In genomic region chr13:95604534-95604915, GRCh38 we compare ENCODE assay signal across 25 cellular contexts. TPM values are rescaled to one million over a fixed set of nuclear protein-coding genes. Genes with fewer than 3 reads are reported as not detected.
DNase-seq lines count a peak whose midpoint lies in the region; ATAC-seq, FAIRE-seq and TF ChIP-seq lines count a peak whose summit lies in the region.
"Had no signal": no experiment of that assay in that cellular context is flagged by ENCODE, and none has a peak within 500 bp of the region (broad histone marks: within the 10 kb centered on the region; RNA-seq: fewer than 3 reads in every experiment).

No MANE protein-coding gene starts in this region.

- CTCF ChIA-PET in Calu3 (lab: Charles Lee), result interaction anchor here (1.3 kb wide), 1 partner anchor 10 kb away, joined by 4 read pairs; no protein-coding TSS in a partner anchor
- CTCF ChIA-PET in endothelial cell of umbilical vein (lab: Charles Lee), result interaction anchor here (0.8 to 2.0 kb wide), 4 partner anchors 19 to 229 kb away, joined by 3 to 13 read pairs (median 9); no protein-coding TSS in a partner anchor

- TF ChIP-seq POLR2A in endothelial cell of umbilical vein (IDR thresholded peaks at IDR 0.05; ENCODE audit: low read depth, low read length), result no peak

- dilution Hi-C loops in endothelial cell of umbilical vein (cut with MboI; ENCODE audit: extremely low pct_ligation_motif_present, low sequenced_read_pairs), result no loop called here

- no peak overlapping the region for H3K4me3 Mint-ChIP-seq in Calu3 (ENCODE audit: low read depth, unreplicated experiment)
- H3K4me3 Mint-ChIP-seq: activated CD8-positive, alpha-beta T cell treated with anti-CD3 and anti-CD28 coated beads, Interleukin-2, amount 10 ng/mL, durations not matched to agents 7 days and 5 days; HFFc6; mesothelial cell of epicardium; naive thymus-derived CD8-positive, alpha-beta T cell; T-helper 17 cell had no signal

- no peaks in the 10 kb centered on the region for H3K79me2 ChIP-seq in endothelial cell of umbilical vein (ENCODE audit: control insufficient read depth, insufficient read depth, low read length)

- H3K9me3 ChIP-seq in RWPE2 (ENCODE audit: severe bottlenecking), result no peaks in the 10 kb centered on the region
- no peaks in the 10 kb centered on the region for H3K9me3 ChIP-seq in endothelial cell of umbilical vein (replicated peaks; ENCODE audit: control insufficient read depth, insufficient read depth, low read length)
- H3K9me3 ChIP-seq in aorta (ENCODE audit: control insufficient read depth, low read length), result no peaks in the 10 kb centered on the region
- H3K9me3 ChIP-seq: BLaER1 treated with 17β-estradiol and CSF1 and Interleukin-3, amounts not matched to agents 10 nM and 100 nM; heart left ventricle; right atrium auricular region; SK-N-SH; thyroid gland had no signal

- no peak overlapping the region for H3K4me2 ChIP-seq in endothelial cell of umbilical vein (ENCODE audit: insufficient read depth, low read length)
- H3K4me2 ChIP-seq: BLaER1 treated with 17β-estradiol and CSF1 and Interleukin-3, amounts not matched to agents 10 nM and 100 nM; SK-N-SH had no signal

- POLR2A ChIA-PET in endothelial cell of umbilical vein (lab: Charles Lee), result no interaction called here

- H3K4me1 ChIP-seq in RWPE2 (ENCODE audit: insufficient read depth, poor library complexity, severe bottlenecking) (peaks cover 18% of the 10 kb centered on the region), endothelial cell of umbilical vein (ENCODE audit: control insufficient read depth, extremely low read depth, insufficient read depth, low read length) (peaks cover 26% of the 10 kb centered on the region), aorta (ENCODE audit: control insufficient read depth in 1 of 2, insufficient read depth in 2 of 2, low read length in 2 of 2) (peaks cover 0 to 6% of the 10 kb centered on the region in 2 donors)
- H3K4me1 ChIP-seq: BLaER1 treated with 17β-estradiol and CSF1 and Interleukin-3, amounts not matched to agents 10 nM and 100 nM; right atrium auricular region had no signal

- TF ChIP-seq CTCF in Calu3 (IDR thresholded peaks at IDR 0.05; ENCODE audit: unreplicated experiment) (no peak), RWPE2 (IDR thresholded peaks at IDR 0.05; ENCODE audit: poor library complexity, severe bottlenecking) (no peak), endothelial cell of umbilical vein (IDR thresholded peaks at IDR 0.05; ENCODE audit: extremely low read depth in 1 of 2, insufficient read depth in 1 of 2, low read depth in 1 of 2, low read length in 2 of 2) (no peak), GM13977 (IDR thresholded peaks at IDR 0.05; ENCODE audit: extremely low read depth, insufficient read depth, missing control alignments) (no peak)

- FAIRE-seq in endothelial cell of umbilical vein (lab: Jason Lieb, UNC), result no peak
- FAIRE-seq: endometrium, GM19239 had no signal

- H3K4me3 ChIP-seq in RWPE2 (ENCODE audit: severe bottlenecking), result no peak overlapping the region
- no peak overlapping the region for H3K4me3 ChIP-seq in endothelial cell of umbilical vein (replicated peaks in 1 of 3; ENCODE audit: insufficient read depth in 1 of 3, low read depth in 1 of 3, low read length in 3 of 3)
- H3K4me3 ChIP-seq in aorta (ENCODE audit: low read length in 2 of 2), result no peak overlapping the region
- H3K4me3 ChIP-seq: BLaER1 treated with 17β-estradiol and CSF1 and Interleukin-3, amounts not matched to agents 10 nM and 100 nM; heart left ventricle; right atrium auricular region; thyroid gland had no signal

- H2AFZ ChIP-seq in endothelial cell of umbilical vein (ENCODE audit: low read depth, low read length), result peak overlapping the region; percentile 2

- H3K9ac ChIP-seq in endothelial cell of umbilical vein (replicated peaks; ENCODE audit: extremely low read depth, insufficient read depth, low read length), result peak overlapping the region; percentile 17
- H3K9ac ChIP-seq: BLaER1 treated with 17β-estradiol and CSF1 and Interleukin-3, amounts not matched to agents 10 nM and 100 nM; SK-N-SH had no signal

- in situ Hi-C loops in GM13977 (cut with MboI; ENCODE audit: low pct_unique_long_range_greater_than_20kb, low sequenced_read_pairs, unreplicated experiment), result loop anchor here (25.0 kb wide), 1 partner anchor 233 kb away; no protein-coding TSS in a partner anchor

- H4K20me1 ChIP-seq in endothelial cell of umbilical vein (replicated peaks; ENCODE audit: control insufficient read depth, extremely low read depth, insufficient read depth, low read length), result no peaks in the 10 kb centered on the region
- H4K20me1 ChIP-seq: BLaER1 treated with 17β-estradiol and CSF1 and Interleukin-3, amounts not matched to agents 10 nM and 100 nM had no signal

- H3K9me1 ChIP-seq in endothelial cell of umbilical vein (replicated peaks; ENCODE audit: control insufficient read depth, extremely low read depth, insufficient read depth, low read length), result no peaks in the 10 kb centered on the region

- H3K4me1 Mint-ChIP-seq in Calu3 (ENCODE audit: low read depth, unreplicated experiment), result peaks cover 33% of the 10 kb centered on the region
- H3K4me1 Mint-ChIP-seq: mesothelial cell of epicardium had no signal

- WGBS in aorta, 2 donors, result 70 to 73% methylated on average over 3 of the region's 3 CpGs

- H3K36me3 ChIP-seq in RWPE2 (ENCODE audit: low read depth), result peaks cover 46% of the 10 kb centered on the region
- peaks cover 8 to 9% of the 10 kb centered on the region in 2 experiments for H3K36me3 ChIP-seq in endothelial cell of umbilical vein (ENCODE audit: control insufficient read depth in 2 of 2, extremely low read depth in 1 of 2, insufficient read depth in 2 of 2, low read length in 2 of 2)
- H3K36me3 ChIP-seq in aorta (ENCODE audit: control insufficient read depth in 1 of 2, insufficient read depth in 2 of 2, low read length in 1 of 2), result peaks cover 0 to 4% of the 10 kb centered on the region in 2 donors
- H3K36me3 ChIP-seq: BLaER1 treated with 17β-estradiol and CSF1 and Interleukin-3, amounts not matched to agents 10 nM and 100 nM; right atrium auricular region; thyroid gland had no signal

- peak overlapping the region; percentile 47 for H3K27ac Mint-ChIP-seq in Calu3 (ENCODE audit: unreplicated experiment)
- H3K27ac Mint-ChIP-seq: activated CD8-positive, alpha-beta T cell treated with anti-CD3 and anti-CD28 coated beads, Interleukin-2, amount 10 ng/mL, durations not matched to agents 7 days and 5 days; HFFc6; mesothelial cell of epicardium; naive thymus-derived CD8-positive, alpha-beta T cell; T-helper 17 cell had no signal

- no TSS peak for BruUV-seq in Calu3 (replicated peaks; lab: Mats Ljungman, UMichigan)
- no TSS peak for BruUV-seq in endothelial cell of umbilical vein (replicated peaks; lab: Mats Ljungman, UMichigan)

- H3K27me3 ChIP-seq in RWPE2 (ENCODE audit: insufficient read depth, poor library complexity, severe bottlenecking), result no peaks in the 10 kb centered on the region
- H3K27me3 ChIP-seq in endothelial cell of umbilical vein (ENCODE audit: control insufficient read depth in 2 of 2, insufficient read depth in 2 of 2, low read length in 2 of 2), result no peaks in the 10 kb centered on the region
- H3K27me3 ChIP-seq in aorta (ENCODE audit: control insufficient read depth in 1 of 2, insufficient read depth in 2 of 2, low read length in 1 of 2), result no peaks in the 10 kb centered on the region
- H3K27me3 ChIP-seq: BLaER1 treated with 17β-estradiol and CSF1 and Interleukin-3, amounts not matched to agents 10 nM and 100 nM; heart left ventricle; right atrium auricular region; thyroid gland had no signal

- intact Hi-C loops in Calu3 (cut with micrococcal nuclease; ENCODE audit: unreplicated experiment), result no loop called here
- intact Hi-C loops in endothelial cell of umbilical vein (cut with micrococcal nuclease), result loop anchor here (5.0 kb wide), 1 partner anchor 67 kb away; no protein-coding TSS in a partner anchor
- intact Hi-C loops in aorta (cut with DNase I), result no loop called here

- DNase-seq in Calu3 (no peak), RWPE2 (ENCODE audit: low spot score) (no peak), endothelial cell of umbilical vein (ENCODE audit: low read depth, low spot score) (no peak), lung microvascular endothelial cell (ENCODE audit: low read depth in 2 of 2) (peak; percentile 27 to 41), NCI-H1930 (lab: John Stamatoyannopoulos, UW) (no peak), GM13977 (ENCODE audit: low spot score) (no peak), aorta (no peak)
- DNase-seq: activated CD8-positive, alpha-beta T cell treated with anti-CD3 and anti-CD28 coated beads, Interleukin-2, amount 10 ng/mL, durations not matched to agents 7 days and 5 days; activated effector memory CD4-positive, alpha-beta T cell treated with anti-CD3 and anti-CD28 coated beads, Interleukin-2, amount 50 U/mL, for 16 hours; heart left ventricle; HFFc6; naive thymus-derived CD8-positive, alpha-beta T cell; NCI-H1436 treated with DMSO at 0.1 percent for 48 hours; NCI-H526; SK-N-SH; stimulated activated naive CD8-positive, alpha-beta T cell treated with anti-CD3 and anti-CD28 coated beads, Interleukin-15, Interleukin-2, amounts not matched to agents 100 U/mL and 50 U/mL, for 24 hours; T-helper 17 cell had no signal

- H3K27me3 Mint-ChIP-seq in Calu3 (ENCODE audit: unreplicated experiment), result no peaks in the 10 kb centered on the region

- H3K27ac ChIP-seq in RWPE2 (ENCODE audit: poor library complexity, severe bottlenecking) (peak overlapping the region; percentile 31), endothelial cell of umbilical vein (ENCODE audit: insufficient read depth, low read depth, low read length) (peak overlapping the region; percentile 64), aorta (ENCODE audit: low read depth in 1 of 2, low read length in 2 of 2) (no peak overlapping the region)
- H3K27ac ChIP-seq: BLaER1 treated with 17β-estradiol and CSF1 and Interleukin-3, amounts not matched to agents 10 nM and 100 nM; heart left ventricle; right atrium auricular region had no signal

- ATAC-seq in RWPE2 (ENCODE audit: low read depth), result no peak; the same call in 2 of the 3 replicates
- ATAC-seq in GM19395 (IDR thresholded peaks at IDR 0.05; ENCODE audit: unreplicated experiment), result no peak
- no peak for ATAC-seq in aorta (ENCODE audit: low FRiP score)
- ATAC-seq: activated CD8-positive, alpha-beta T cell treated with anti-CD3 and anti-CD28 coated beads, Interleukin-2, amount 10 ng/mL, durations not matched to agents 7 days and 5 days; naive thymus-derived CD8-positive, alpha-beta T cell; stimulated activated naive CD8-positive, alpha-beta T cell treated with anti-CD3 and anti-CD28 coated beads, Interleukin-15, Interleukin-2, amounts not matched to agents 100 U/mL and 50 U/mL, for 24 hours; T-helper 17 cell had no signal

- H3K9me3 Mint-ChIP-seq in Calu3 (ENCODE audit: low read depth, unreplicated experiment), result no peaks in the 10 kb centered on the region
- H3K9me3 Mint-ChIP-seq: HFFc6; mesothelial cell of epicardium; naive thymus-derived CD8-positive, alpha-beta T cell had no signal

- peaks cover 17% of the 10 kb centered on the region for H3K36me3 Mint-ChIP-seq in Calu3 (ENCODE audit: insufficient read depth, unreplicated experiment)
- H3K36me3 Mint-ChIP-seq: naive thymus-derived CD8-positive, alpha-beta T cell had no signal

RNA-seq across cellular contexts. Expression of gene DZIP1, which starts 40.0 kb away (rescaled TPM):
- total RNA-seq in Calu3 (2022) (10.2 and 13.3 TPM in 2 replicates), endothelial cell of umbilical vein (32.1 and 33.9 TPM in 2 replicates), lung microvascular endothelial cell (0.79 and 1.1 TPM in 2 replicates), aorta (10 to 100 TPM; 17.4 to 25.3 TPM)
- polyA plus RNA-seq in endothelial cell of umbilical vein (8.6 and 9.0 TPM in 2 replicates), aorta (10 to 100 TPM; 10.1 to 17.6 TPM)
- polyA plus RNA-seq in endothelial cell of umbilical vein (2011; cell fraction: cytosol; rRNA removed), result 9.4 and 10.4 TPM in 2 replicates
- 45.3 and 48.3 TPM in 2 replicates for polyA plus RNA-seq in endothelial cell of umbilical vein (2011; cell fraction: nucleus; rRNA removed)
- polyA plus RNA-seq in endothelial cell of umbilical vein (2012), result 29.8 and 34.9 TPM in 2 replicates
- polyA minus RNA-seq in endothelial cell of umbilical vein, result 12.6 and 17.1 TPM in 2 replicates
- polyA minus RNA-seq in endothelial cell of umbilical vein (2011; cell fraction: cytosol; rRNA and poly(A)+ RNA removed), result not detected
- 34.4 and 41.5 TPM in 2 replicates for polyA minus RNA-seq in endothelial cell of umbilical vein (2011; cell fraction: nucleus; rRNA and poly(A)+ RNA removed)
- total RNA-seq: naive thymus-derived CD8-positive, alpha-beta T cell; T-helper 17 cell had no signal
- polyA plus RNA-seq: naive thymus-derived CD8-positive, alpha-beta T cell had no signal

RNA-seq across cellular contexts. Expression of gene CLDN10, which starts 52.0 kb away (rescaled TPM):
- total RNA-seq in Calu3 (2022) (46.8 and 55.0 TPM in 2 replicates), endothelial cell of umbilical vein (0.49 TPM in 1 of 2 replicates, not detected in the other), lung microvascular endothelial cell (0.20 TPM in 1 of 2 replicates, not detected in the other), aorta (under 1 TPM in 1 of 2 donors, not detected in 1; 0.66 TPM)
- polyA plus RNA-seq in endothelial cell of umbilical vein (0.69 and 0.92 TPM in 2 replicates), aorta (under 1 TPM; 0.56 to 0.63 TPM)
- 0.99 and 1.0 TPM in 2 replicates for polyA plus RNA-seq in endothelial cell of umbilical vein (2011; cell fraction: cytosol; rRNA removed)
- polyA plus RNA-seq in endothelial cell of umbilical vein (2011; cell fraction: nucleus; rRNA removed), result 0.38 and 0.91 TPM in 2 replicates
- polyA plus RNA-seq in endothelial cell of umbilical vein (2012), result 1.0 and 1.4 TPM in 2 replicates
- 0.42 and 0.61 TPM in 2 replicates for polyA minus RNA-seq in endothelial cell of umbilical vein
- not detected for polyA minus RNA-seq in endothelial cell of umbilical vein (2011; cell fraction: cytosol; rRNA and poly(A)+ RNA removed)
- 0.38 TPM in 1 of 2 replicates, not detected in the other for polyA minus RNA-seq in endothelial cell of umbilical vein (2011; cell fraction: nucleus; rRNA and poly(A)+ RNA removed)
- total RNA-seq: activated CD8-positive, alpha-beta T cell treated with anti-CD3 and anti-CD28 coated beads, Interleukin-2, amount 10 ng/mL, durations not matched to agents 7 days and 5 days; HFFc6; naive thymus-derived CD8-positive, alpha-beta T cell; T-helper 17 cell had no signal
- polyA plus RNA-seq: AG04450; naive thymus-derived CD8-positive, alpha-beta T cell had no signal

Comparison
In these comparisons a context has a peak if more than half of its experiments do, and no peak if none do; other contexts are left out.
1. DNase-seq: peak in lung microvascular endothelial cell (2 of 2); none in Calu3 (single experiment), RWPE2 (single experiment), endothelial cell of umbilical vein (single experiment), NCI-H1930 (0 of 2), GM13977 (single experiment) and aorta (0 of 2).
2. H3K27ac ChIP-seq: peak in RWPE2 (single experiment) and endothelial cell of umbilical vein (single experiment); none in aorta (0 of 2).
3. RNA of gene CLDN10, which starts 52.0 kb away (total RNA-seq): 46.8 to 55.0 TPM in Calu3; 0.66 TPM in aorta, 0.49 TPM in endothelial cell of umbilical vein and 0.20 TPM in lung microvascular endothelial cell; every median in the first group is over 10 times any median in the second.